ENCODE assay signal across 19 cellular contexts in the genomic region with DNA sequence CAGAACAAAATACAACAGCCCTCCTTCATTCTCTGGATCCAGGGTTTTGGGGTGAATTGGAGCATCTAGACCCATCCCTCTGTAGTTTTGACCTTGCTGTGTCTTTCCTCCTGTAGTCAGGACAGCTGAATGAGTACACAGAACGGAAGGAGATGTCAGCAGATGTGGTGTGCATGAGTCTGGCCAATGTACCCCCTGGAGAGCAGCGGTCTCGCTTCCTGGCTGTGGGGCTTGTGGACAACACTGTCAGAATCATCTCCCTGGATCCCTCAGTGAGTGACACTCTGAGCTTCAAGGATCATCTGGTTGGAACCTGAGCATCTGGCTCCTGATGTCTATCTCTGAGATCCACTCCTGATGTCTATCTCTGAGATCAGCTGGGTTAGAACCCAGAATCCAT.
"Had no signal": no experiment of that assay in that cellular context is flagged by ENCODE, and none has a peak within 500 bp of the region (broad histone marks: within the 10 kb centered on the region; RNA-seq: fewer than 3 reads in every experiment).

No MANE protein-coding gene starts in this region.

- H3K4me3 ChIP-seq: gastrocnemius medialis, sigmoid colon had no signal

- H3K4me1 ChIP-seq: parathyroid adenoma, sigmoid colon had no signal

- H3K27me3 ChIP-seq: gastrocnemius medialis, sigmoid colon had no signal

- H3K4me1 Mint-ChIP-seq: brain; stimulated activated naive B cell treated with anti-CD40 and anti-IgM and Interleukin-4, amounts not matched to agents 10 μg/mL and 1 μg/mL and 100 μg/mL, for 72 hours had no signal

- H3K27me3 Mint-ChIP-seq: activated CD4-positive, alpha-beta memory T cell treated with anti-CD3 and anti-CD28 coated beads for 36 hours; brain; stimulated activated naive B cell treated with anti-CD40 and anti-IgM and Interleukin-4, amounts not matched to agents 10 μg/mL and 1 μg/mL and 100 μg/mL, for 72 hours had no signal

- ATAC-seq: gastrocnemius medialis; left lobe of liver; stimulated activated naive B cell treated with anti-CD40 and anti-IgM and Interleukin-4, amounts not matched to agents 10 μg/mL and 1 μg/mL and 100 μg/mL, for 72 hours; WTC11 had no signal

- DNase-seq: activated CD4-positive, alpha-beta memory T cell treated with anti-CD3 and anti-CD28 coated beads for 36 hours; activated CD4-positive, alpha-beta T cell treated with anti-CD3 and anti-CD28 coated beads for 4 hours; activated effector memory CD4-positive, alpha-beta T cell treated with anti-CD3 and anti-CD28 coated beads, Interleukin-2, amount 50 U/mL, for 16 hours; activated naive CD4-positive, alpha-beta T cell treated with anti-CD3 and anti-CD28 coated beads, Interleukin-2, amount 50 U/mL, for 16 hours; activated T-cell treated with anti-CD3 and anti-CD28 coated beads, Interleukin-2, amount 50 U/mL, for 1 hour; amniotic stem cell; central memory CD4-positive, alpha-beta T cell; cortex of kidney; gastrocnemius medialis; head of caudate nucleus; kidney; sigmoid colon; SK-N-SH; stimulated activated CD4-positive, alpha-beta T cell treated with anti-CD3 and anti-CD28 coated beads, Interleukin-4, amount 100 ng/mL, for 4 hours; stimulated activated naive B cell treated with anti-CD40 and anti-IgM and Interleukin-4, amounts not matched to agents 10 μg/mL and 1 μg/mL and 100 μg/mL, for 72 hours had no signal

- H3K4me3 Mint-ChIP-seq: activated CD4-positive, alpha-beta memory T cell treated with anti-CD3 and anti-CD28 coated beads for 36 hours; brain; stimulated activated naive B cell treated with anti-CD40 and anti-IgM and Interleukin-4, amounts not matched to agents 10 μg/mL and 1 μg/mL and 100 μg/mL, for 72 hours; WTC11 had no signal

- H3K9me3 ChIP-seq: gastrocnemius medialis, sigmoid colon, SK-N-SH had no signal

- H3K9me3 Mint-ChIP-seq: activated CD4-positive, alpha-beta memory T cell treated with anti-CD3 and anti-CD28 coated beads for 36 hours; brain; stimulated activated naive B cell treated with anti-CD40 and anti-IgM and Interleukin-4, amounts not matched to agents 10 μg/mL and 1 μg/mL and 100 μg/mL, for 72 hours; WTC11 had no signal

- H3K27ac ChIP-seq: gastrocnemius medialis, parathyroid adenoma, sigmoid colon had no signal

- H3K27ac Mint-ChIP-seq: activated CD4-positive, alpha-beta memory T cell treated with anti-CD3 and anti-CD28 coated beads for 36 hours; stimulated activated naive B cell treated with anti-CD40 and anti-IgM and Interleukin-4, amounts not matched to agents 10 μg/mL and 1 μg/mL and 100 μg/mL, for 72 hours; WTC11 had no signal
